9 cellular contexts compared by ENCODE assay signal in genomic region chr6:46016063-46016608, GRCh38. TPM values are rescaled to one million over a fixed set of nuclear protein-coding genes. Genes with fewer than 3 reads are reported as not detected.
DNase-seq lines count a peak whose midpoint lies in the region; ATAC-seq and TF ChIP-seq lines count a peak whose summit lies in the region.
"Had no signal": no experiment of that assay in that cellular context is flagged by ENCODE, and none has a peak within 500 bp of the region (broad histone marks: within the 10 kb centered on the region; RNA-seq: fewer than 3 reads in every experiment).

No MANE protein-coding gene starts in this region.

- WGBS in heart right ventricle, 2 donors: 55 to 56% methylated on average over 8 of the region's 8 CpGs

- peak overlapping the region; percentile 85 for H3K4me3 Mint-ChIP-seq in natural killer cell

- no peaks in the 10 kb centered on the region for H3K36me3 ChIP-seq in heart right ventricle
- H3K36me3 ChIP-seq in duodenal mucosa (ENCODE audit: control insufficient read depth in 1 of 2, insufficient read depth in 2 of 2, low read length in 2 of 2): no peaks in the 10 kb centered on the region
- no peaks in the 10 kb centered on the region for H3K36me3 ChIP-seq in vagina

- H3K4me1 ChIP-seq in heart right ventricle: peaks cover 0 to 38% (median 13%) of the 10 kb centered on the region in 9 donors
- H3K4me1 ChIP-seq in duodenal mucosa (ENCODE audit: control insufficient read depth in 1 of 2, insufficient read depth in 2 of 2, low read length in 2 of 2): peaks cover 16 to 17% of the 10 kb centered on the region in 2 donors
- H3K4me1 ChIP-seq in vagina: peaks cover 22% of the 10 kb centered on the region

- H3K27me3 ChIP-seq in heart right ventricle (peaks cover 0 to 44% (median 0%) of the 10 kb centered on the region in 7 donors), duodenal mucosa (ENCODE audit: control insufficient read depth in 1 of 2, insufficient read depth in 2 of 2, low read length in 2 of 2) (peaks cover 4 to 17% of the 10 kb centered on the region in 2 donors), vagina (no peaks in the 10 kb centered on the region)

- H3K9ac ChIP-seq in duodenal mucosa (ENCODE audit: low read depth in 1 of 2, low read length in 2 of 2): no peak overlapping the region

- no peak for TF ChIP-seq CTCF in heart right ventricle (IDR thresholded peaks at IDR 0.05)
- no peak for TF ChIP-seq CTCF in natural killer cell (IDR thresholded peaks at IDR 0.05)
- no peak for TF ChIP-seq CTCF in vagina (IDR thresholded peaks at IDR 0.05)

- peaks cover 27 to 35% of the 10 kb centered on the region in 2 donors for H3K27me3 Mint-ChIP-seq in natural killer cell (ENCODE audit: low read depth in 2 of 2)

- no peaks in the 10 kb centered on the region for H3K36me3 Mint-ChIP-seq in natural killer cell

- intact Hi-C loops in heart right ventricle (cut with DNase I): loop anchor here in 4 of 10 donors (5.0 to 10.0 kb wide), 3 partner anchors 49 to 84 kb away; no protein-coding TSS in a partner anchor
- intact Hi-C loops in cardiac septum (cut with DNase I): no loop called here
- intact Hi-C loops in natural killer cell (cut with micrococcal nuclease): no loop called here
- intact Hi-C loops in vagina (cut with DNase I): no loop called here

- no peaks in the 10 kb centered on the region for H3K9me3 Mint-ChIP-seq in natural killer cell

- H3K4me1 Mint-ChIP-seq in natural killer cell: peaks cover 36 to 41% of the 10 kb centered on the region in 2 donors

- ATAC-seq in heart right ventricle (no peak), natural killer cell (no peak), HG02642 (IDR thresholded peaks at IDR 0.05; ENCODE audit: poor library complexity, unreplicated experiment) (no peak), GM21619 (IDR thresholded peaks at IDR 0.05; ENCODE audit: unreplicated experiment) (no peak)

- H3K4me3 ChIP-seq in heart right ventricle: peak overlapping the region; percentile 53 to 91 (median 85)
- peak overlapping the region; percentile 69 to 72 for H3K4me3 ChIP-seq in duodenal mucosa (ENCODE audit: low read depth in 1 of 2, low read length in 2 of 2)
- peak overlapping the region; percentile 46 to 52 for H3K4me3 ChIP-seq in vagina

- TF ChIP-seq POLR2A in vagina (IDR thresholded peaks at IDR 0.05): no peak

- H3K27ac ChIP-seq in heart right ventricle (peak overlapping the region; percentile 87 to 99 (median 97)), duodenal mucosa (ENCODE audit: low read depth, low read length) (no peak overlapping the region), vagina (no peak overlapping the region)

- peaks cover 0 to 6% (median 0%) of the 10 kb centered on the region in 11 donors for H3K9me3 ChIP-seq in heart right ventricle
- H3K9me3 ChIP-seq in duodenal mucosa (ENCODE audit: control insufficient read depth in 1 of 2, low read length in 2 of 2): no peaks in the 10 kb centered on the region
- no peaks in the 10 kb centered on the region for H3K9me3 ChIP-seq in vagina

- no peak for DNase-seq in heart right ventricle
- no peak for DNase-seq in cardiac septum (ENCODE audit: low spot score)
- no peak for DNase-seq in natural killer cell
- no peak for DNase-seq in vagina (ENCODE audit: extremely low spot score in 2 of 2)
- no peak for DNase-seq in pons (ENCODE audit: low spot score)

- H3K27ac Mint-ChIP-seq in natural killer cell: peak overlapping the region in 1 of 2 donors; percentile 85
- H3K27ac Mint-ChIP-seq: dendritic cell treated with granulocyte-macrophage colony-stimulating factor and Interleukin-4, amounts not matched to agents 40 ng/mL and 50 ng/mL, for 4 days had no signal

RNA-seq across cellular contexts. Expression of gene CLIC5, which starts 0.5 kb away (rescaled TPM):
- total RNA-seq in heart right ventricle (100 to 1,000 TPM; 263 to 372 (median 332) TPM), cardiac septum (376 TPM), natural killer cell (1 to 10 TPM in 2 of 3 donors, under 1 TPM in 1; 0.52 to 1.7 (median 1.4) TPM), vagina (3.4 TPM)
- polyA plus RNA-seq in heart right ventricle: 10 to 100 TPM; 28.1 to 53.6 TPM

Comparison
In these comparisons a context has a peak if more than half of its experiments do, and no peak if none do; other contexts are left out.
1. H3K27ac ChIP-seq: peak in heart right ventricle (10 of 10); none in duodenal mucosa (single experiment) and vagina (single experiment).
2. RNA of gene CLIC5, which starts 0.5 kb away (total RNA-seq): 376 TPM in cardiac septum (single experiment) and 263 to 372 TPM in heart right ventricle; 3.4 TPM in vagina (single experiment) and 0.52 to 1.7 TPM in natural killer cell; every median in the first group is over 10 times any median in the second.
3. Peak in every context shown above with its lines, with median percentiles within 50 percentile points of each other: H3K4me3 ChIP-seq.